Comparison of ENCODE assay signal across 18 cellular contexts in the genomic region with DNA sequence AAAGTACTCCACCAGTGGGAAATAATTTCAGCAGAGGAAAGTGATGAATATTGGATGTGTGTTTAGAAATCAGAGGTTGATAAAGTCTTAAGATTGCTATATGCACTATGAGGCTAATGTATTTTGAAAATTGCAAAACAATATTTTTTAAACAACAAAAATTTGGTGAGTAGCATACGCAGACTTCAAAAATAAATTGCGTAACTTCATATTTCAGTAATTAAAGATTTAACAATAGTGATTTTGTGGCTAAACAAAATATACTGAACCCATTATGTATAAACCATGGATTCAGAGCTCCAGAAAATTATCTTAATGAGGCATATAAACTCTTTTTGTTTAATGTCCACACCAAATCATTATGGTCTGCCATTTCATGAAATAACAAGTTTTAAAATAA. TPM values are rescaled to one million over a fixed set of nuclear protein-coding genes. Genes with fewer than 3 reads are reported as not detected.
DNase-seq lines count a peak whose midpoint lies in the region; ATAC-seq, FAIRE-seq and TF ChIP-seq lines count a peak whose summit lies in the region.
"Had no signal": no experiment of that assay in that cellular context is flagged by ENCODE, and none has a peak within 500 bp of the region (broad histone marks: within the 10 kb centered on the region; RNA-seq: fewer than 3 reads in every experiment).

No MANE protein-coding gene starts in this region.

- POLR2A ChIA-PET in CD4-positive, alpha-beta T cell (lab: Charles Lee) = no interaction called here

- no peak for DNase-seq in CD4-positive, alpha-beta T cell
- DNase-seq in GM12892 (ENCODE audit: insufficient read length) = no peak
- no peak for DNase-seq in dorsolateral prefrontal cortex
- DNase-seq in NCI-H82 (lab: John Stamatoyannopoulos, UW) = no peak
- DNase-seq in SIG-M5 (lab: John Stamatoyannopoulos, UW) = no peak
- DNase-seq in stomach = no peak
- DNase-seq: EL; Karpas-422; NCI-H1048; NCI-H1436; NCI-H2029; NCI-H446; NCI-H526 treated with DMSO at 0.1 percent for 48 hours; NK-92 treated with Interleukin-12 subunit alpha and Interleukin-12 subunit beta, amount 100 ng/mL, for 24 hours; Right ventricle myocardium superior had no signal

- H3K36me3 ChIP-seq in neutrophil = no peaks in the 10 kb centered on the region
- H3K36me3 ChIP-seq in stomach = no peaks in the 10 kb centered on the region

- no peak for TF ChIP-seq CTCF in CD4-positive, alpha-beta T cell (IDR thresholded peaks at IDR 0.05)
- TF ChIP-seq CTCF in dorsolateral prefrontal cortex (IDR thresholded peaks at IDR 0.05 in 54 of 56, conservative IDR thresholded peaks at IDR 0.05 in 2 of 56; ENCODE audit: low read depth in 1 of 56, partially characterized antibody in 56 of 56) (no peak), neutrophil (IDR thresholded peaks at IDR 0.05) (no peak), stomach (IDR thresholded peaks at IDR 0.05) (no peak)

- H3K4me1 ChIP-seq in neutrophil (ENCODE audit: control insufficient read depth in 1 of 2, insufficient read depth in 1 of 2, low read depth in 1 of 2, low read length in 1 of 2) (peaks cover 30 to 46% of the 10 kb centered on the region in 2 experiments), stomach (peaks cover 13 to 48% (median 30%) of the 10 kb centered on the region in 4 donors)

- TF ChIP-seq POLR2A in GM12892 (IDR thresholded peaks at IDR 0.05; ENCODE audit: low read depth, low read length) = no peak
- no peak for TF ChIP-seq POLR2A in stomach (IDR thresholded peaks at IDR 0.05)

- no peaks in the 10 kb centered on the region for H3K27me3 ChIP-seq in CD4-positive, alpha-beta T cell (ENCODE audit: control insufficient read depth, insufficient read depth, low read length)
- H3K27me3 ChIP-seq in dorsolateral prefrontal cortex (no peaks in the 10 kb centered on the region), neutrophil (no peaks in the 10 kb centered on the region), stomach (no peaks in the 10 kb centered on the region)

- no peak for TF ChIP-seq EP300 in stomach (IDR thresholded peaks at IDR 0.05)

- H3K4me3 Mint-ChIP-seq in CD4-positive, alpha-beta T cell = peak overlapping the region; percentile 39

- peak; percentile 48 for FAIRE-seq in GM12892 (lab: Jason Lieb, UNC)
- FAIRE-seq: GM12878 had no signal

- no peaks in the 10 kb centered on the region for H3K9me3 ChIP-seq in CD4-positive, alpha-beta T cell (ENCODE audit: control insufficient read depth, low read length)
- H3K9me3 ChIP-seq in neutrophil = no peaks in the 10 kb centered on the region
- no peaks in the 10 kb centered on the region for H3K9me3 ChIP-seq in stomach

- H3K9me3 Mint-ChIP-seq in CD4-positive, alpha-beta T cell = no peaks in the 10 kb centered on the region

- peak overlapping the region; percentile 96 for H3K27ac Mint-ChIP-seq in CD4-positive, alpha-beta T cell

- 94 to 99% (median 97%) methylated on average over 2 of the region's 2 CpGs for WGBS in stomach, 5 donors

- no peak for ATAC-seq in CD4-positive, alpha-beta T cell (ENCODE audit: poor library complexity)
- ATAC-seq: GM12878 had no signal

- CTCF ChIA-PET in CD4-positive, alpha-beta T cell (lab: Charles Lee) = interaction anchor here (1.0 kb wide), 1 partner anchor 8 kb away, joined by 3 read pairs; no protein-coding TSS in a partner anchor

- no peak overlapping the region for H3K27ac ChIP-seq in CD4-positive, alpha-beta T cell (ENCODE audit: low read depth, low read length)
- H3K27ac ChIP-seq in dorsolateral prefrontal cortex (peak overlapping the region in 37 of 59 donors; percentile 19 to 99 (median 81)), neutrophil (peak overlapping the region; percentile 33), stomach (no peak overlapping the region)
- H3K27ac ChIP-seq: SK-N-MC had no signal

- peaks cover 44% of the 10 kb centered on the region for H3K4me1 Mint-ChIP-seq in CD4-positive, alpha-beta T cell (ENCODE audit: low read depth)

- H3K27me3 Mint-ChIP-seq in CD4-positive, alpha-beta T cell = no peaks in the 10 kb centered on the region

- peaks cover 14% of the 10 kb centered on the region for H3K36me3 Mint-ChIP-seq in CD4-positive, alpha-beta T cell (ENCODE audit: low read depth)

- intact Hi-C loops in CD4-positive, alpha-beta T cell (cut with DNase I, micrococcal nuclease) = loop anchor here in 1 of 2 experiments (5.0 to 10.0 kb wide), 4 partner anchors 575 to 1795 kb away; a partner anchor contains a TSS
- intact Hi-C loops in dorsolateral prefrontal cortex (cut with DNase I) (loop anchor here in 1 of 2 donors (10.0 kb wide), 1 partner anchor 575 kb away; a partner anchor contains a TSS), stomach (cut with DNase I; ENCODE audit: low total_unique reads) (no loop called here)

- H3K4me3 ChIP-seq in dorsolateral prefrontal cortex (peak overlapping the region in 1 of 59 donors; percentile 37), neutrophil (ENCODE audit: low read depth in 1 of 2, low read length in 1 of 2) (no peak overlapping the region), stomach (no peak overlapping the region)
- H3K4me3 ChIP-seq: GM12878, SK-N-MC had no signal

RNA-seq across cellular contexts. Expression of a gene that starts 3.3 kb away (rescaled TPM):
- total RNA-seq in CD4-positive, alpha-beta T cell = 10 to 100 TPM; 70.6 to 77.1 TPM
- 8.4 TPM for polyA plus RNA-seq in GM12892 (2012; ENCODE audit: missing spikeins)
- total RNA-seq in dorsolateral prefrontal cortex (100 to 1,000 TPM in 4 of 120 experiments, 10 to 100 TPM in 116; 59.3 to 107 (median 81.7) TPM), stomach (10 to 100 TPM; 12.8 to 97.8 (median 33.0) TPM)
- 10 to 100 TPM in 1 of 3 donors, 1 to 10 TPM in 2; 5.9 to 10.8 (median 7.6) TPM for polyA plus RNA-seq in stomach

Comparison
In these comparisons a context has a peak if more than half of its experiments do, and no peak if none do; other contexts are left out.
1. H3K27ac ChIP-seq: peak in dorsolateral prefrontal cortex (37 of 59) and neutrophil (single experiment); none in CD4-positive, alpha-beta T cell (single experiment) and stomach (0 of 5).